18 cellular contexts compared by ENCODE assay signal in genomic region chr1:148357037-148357436, GRCh38.
"Had no signal": no experiment of that assay in that cellular context is flagged by ENCODE, and none has a peak within 500 bp of the region (broad histone marks: within the 10 kb centered on the region; RNA-seq: fewer than 3 reads in every experiment).

No MANE protein-coding gene starts in this region.

- DNase-seq: KBM-7, MM.1S, NCI-H1092 treated with DMSO at 0.1 percent for 48 hours, NCI-H1436, NCI-H187, NCI-H2029, NCI-H2081 treated with DMSO at 0.1 percent for 48 hours, NCI-H2171, NCI-H226, NCI-H446 treated with DMSO at 0.1 percent for 48 hours, NCI-H510A treated with DMSO at 0.1 percent for 48 hours, NCI-H69, NCI-H774, Right ventricle myocardium superior, RPMI8226, SIG-M5 had no signal

- H3K27ac ChIP-seq: SJSA1, SK-N-MC had no signal
